ENCODE assay signal across 8 cellular contexts in the genomic region with DNA sequence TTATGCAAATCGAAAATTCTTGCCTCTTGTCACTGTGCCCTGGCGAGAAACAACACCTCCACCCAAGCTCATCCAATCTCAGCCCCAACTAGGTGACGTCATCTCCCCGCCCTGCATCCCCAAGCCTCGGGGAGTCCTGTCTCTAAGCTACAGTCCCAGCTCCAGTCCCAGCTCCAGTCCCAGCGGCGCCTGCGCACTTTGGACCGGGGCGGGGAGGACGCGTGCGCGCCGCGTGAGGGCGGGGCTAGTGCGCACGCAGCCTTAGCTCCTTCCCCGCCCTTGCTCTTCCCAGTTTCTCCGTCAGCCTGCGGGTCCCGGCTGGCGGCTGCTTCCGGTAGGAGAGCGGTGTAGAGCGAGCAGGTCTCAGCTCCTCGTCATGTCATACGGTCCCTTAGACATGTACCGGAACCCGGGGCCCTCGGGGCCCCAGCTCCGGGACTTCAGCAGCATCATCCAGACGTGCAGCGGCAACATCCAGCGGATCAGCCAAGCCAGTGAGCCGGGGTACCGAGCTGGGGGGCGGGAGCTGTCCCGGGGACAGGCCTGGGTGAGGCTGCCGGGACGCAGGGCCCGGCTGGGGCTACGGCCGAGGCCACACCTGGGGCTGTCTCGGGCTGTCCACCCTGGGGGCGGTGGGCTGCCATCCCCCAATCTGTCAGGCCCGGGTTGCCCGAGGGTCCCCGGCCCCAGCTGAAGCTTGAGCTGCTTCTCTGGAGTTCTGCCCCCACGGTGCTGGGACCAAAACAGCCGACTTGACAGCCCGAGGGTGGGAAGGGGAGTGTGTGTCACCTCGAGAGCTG. TPM values are rescaled to one million over a fixed set of nuclear protein-coding genes. Genes with fewer than 3 reads are reported as not detected.
DNase-seq lines count a peak whose midpoint lies in the region; ATAC-seq and TF ChIP-seq lines count a peak whose summit lies in the region.

Gene STX12 (plus strand): TSS at position 288 of the 800 bp plus-strand sequence. CDS start 89 bp downstream, at position 377.

- H3K36me3 Mint-ChIP-seq in T-helper 17 cell (ENCODE audit: low read depth) = peaks cover 9% of the 10 kb centered on the region
- no peaks in the 10 kb centered on the region for H3K36me3 Mint-ChIP-seq in progenitor cell of endocrine pancreas (ENCODE audit: insufficient read depth)

- H3K4me3 Mint-ChIP-seq in T-helper 17 cell (peak within 1 kb of the TSS; percentile 98), progenitor cell of endocrine pancreas (ENCODE audit: low read depth) (peak within 1 kb of the TSS; percentile 92)

- peak; percentile 82 for TF ChIP-seq POLR2A in GM15510 (IDR thresholded peaks at IDR 0.05; ENCODE audit: borderline replicate concordance, extremely low read depth, insufficient read length)

- no peak for TF ChIP-seq CTCF in progenitor cell of endocrine pancreas (IDR thresholded peaks at IDR 0.05; ENCODE audit: unreplicated experiment)

- no peaks in the 10 kb centered on the region for H3K27me3 Mint-ChIP-seq in T-helper 17 cell
- no peaks in the 10 kb centered on the region for H3K27me3 Mint-ChIP-seq in progenitor cell of endocrine pancreas

- intact Hi-C loops in left cardiac atrium (cut with DNase I) = no loop called here

- peak; percentile 94 for DNase-seq in NCI-H1694 treated with DMSO at 0.1 percent for 48 hours (lab: John Stamatoyannopoulos, UW)
- peak; percentile 96 to 98 (median 97) for DNase-seq in T-helper 17 cell
- peak; percentile 81 to 98 (median 95) for DNase-seq in amygdala (lab: John Stamatoyannopoulos, UW)
- DNase-seq in left cardiac atrium = peak; percentile 99
- peak; percentile 98 for DNase-seq in progenitor cell of endocrine pancreas (ENCODE audit: low spot score, unreplicated experiment)
- peak; percentile 98 for DNase-seq in ureter (ENCODE audit: low spot score)

- H3K9me3 ChIP-seq in T-helper 17 cell (ENCODE audit: control insufficient read depth, low read length, poor library complexity, severe bottlenecking) = no peaks in the 10 kb centered on the region

- H3K4me1 Mint-ChIP-seq in T-helper 17 cell (peaks cover 22% of the 10 kb centered on the region), progenitor cell of endocrine pancreas (ENCODE audit: low read depth) (peaks cover 9% of the 10 kb centered on the region)

- H3K27ac Mint-ChIP-seq in T-helper 17 cell (peak within 1 kb of the TSS; percentile 97), progenitor cell of endocrine pancreas (peak within 1 kb of the TSS; percentile 93)

- H3K9me3 Mint-ChIP-seq in progenitor cell of endocrine pancreas (ENCODE audit: low read depth) = no peaks in the 10 kb centered on the region

- ATAC-seq in HG02885 (IDR thresholded peaks at IDR 0.05; ENCODE audit: poor library complexity, unreplicated experiment) (peak; percentile 92), T-helper 17 cell (peak; percentile 96), left cardiac atrium (peak; percentile 98 to 99)

RNA-seq across cellular contexts. Expression of gene STX12, which starts in this region (rescaled TPM):
- total RNA-seq in T-helper 17 cell (10 to 100 TPM; 23.4 to 27.7 TPM), left cardiac atrium (10 to 100 TPM; 30.5 to 46.6 TPM), progenitor cell of endocrine pancreas (24.3 and 26.1 TPM in 2 replicates), ureter (64.6 TPM)

Comparison
In these comparisons a context has a peak if more than half of its experiments do, and no peak if none do; other contexts are left out.
1. Peak in every context shown above with its lines: DNase-seq and ATAC-seq.